Comparison of ENCODE assay signal across 8 cellular contexts in the genomic region with DNA sequence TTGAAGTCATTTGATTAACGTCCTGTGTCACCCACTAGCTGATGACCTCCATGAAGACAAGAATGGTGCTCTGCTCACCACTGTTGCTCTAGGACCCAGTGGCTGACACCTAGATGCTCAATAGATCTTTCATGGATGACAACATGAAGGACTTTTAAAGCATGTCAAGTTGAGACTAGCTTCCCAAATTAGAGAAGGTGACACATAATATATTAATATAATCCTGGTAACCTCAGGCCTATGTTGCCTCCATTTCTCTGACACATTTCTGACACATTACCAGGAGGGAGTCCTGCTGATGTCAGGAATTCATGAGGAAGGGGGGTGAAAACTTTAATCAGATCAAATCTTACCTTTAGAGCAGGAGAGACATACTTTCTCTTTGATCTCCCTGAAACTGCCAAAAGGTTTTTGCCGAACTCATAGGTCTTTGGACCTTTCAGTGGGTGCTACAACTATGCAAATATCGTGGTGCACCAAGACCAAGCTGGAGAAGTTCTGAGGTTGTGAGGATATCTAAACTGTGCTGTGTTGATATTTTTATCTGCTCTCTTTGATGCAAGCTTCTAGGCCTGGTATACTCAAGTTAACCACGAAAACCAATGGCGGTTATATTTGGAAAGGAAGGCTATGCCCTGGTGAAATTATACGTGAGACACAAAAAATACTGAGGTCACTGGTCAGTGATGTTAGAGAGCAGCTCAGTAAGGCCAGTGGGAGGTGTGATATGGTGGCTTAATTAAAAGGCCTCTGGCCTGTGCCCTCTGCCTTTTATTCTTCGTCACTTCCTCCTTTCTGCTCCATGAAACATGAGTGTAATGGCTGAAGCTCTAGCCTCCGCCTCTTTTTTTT. TPM values are rescaled to one million over a fixed set of nuclear protein-coding genes. Genes with fewer than 3 reads are reported as not detected.
DNase-seq lines count a peak whose midpoint lies in the region; ATAC-seq and TF ChIP-seq lines count a peak whose summit lies in the region.

No MANE protein-coding gene starts in this region.

- no peak for TF ChIP-seq CTCF in MM.1S (IDR thresholded peaks at IDR 0.05; ENCODE audit: low read length)
- no peak for TF ChIP-seq CTCF in nephron progenitor cell (IDR thresholded peaks at IDR 0.05)

- peaks cover 7% of the 10 kb centered on the region for H3K4me1 ChIP-seq in MM.1S (ENCODE audit: low read length)

- no peaks in the 10 kb centered on the region for H3K36me3 Mint-ChIP-seq in naive B cell
- no peaks in the 10 kb centered on the region for H3K36me3 Mint-ChIP-seq in nephron progenitor cell (ENCODE audit: low read depth)

- no peaks in the 10 kb centered on the region for H3K27me3 Mint-ChIP-seq in naive B cell
- peaks cover 5% of the 10 kb centered on the region for H3K27me3 Mint-ChIP-seq in nephron progenitor cell (ENCODE audit: low read depth, poor library complexity)

- H4K20me1 ChIP-seq in MM.1S (ENCODE audit: insufficient read depth, low read length): no peaks in the 10 kb centered on the region

- 0 out of 2 replicates have a peak overlapping the region, but pooled peaks have one; percentile 2 for H3K4me3 ChIP-seq in MM.1S (ENCODE audit: low read length)

- peaks cover 6% of the 10 kb centered on the region for H3F3A ChIP-seq in MM.1S (ENCODE audit: insufficient read depth, low read length)

- no peaks in the 10 kb centered on the region for H3K9me3 ChIP-seq in MM.1S (replicated peaks; ENCODE audit: insufficient read depth, low read length)

- H3K36me3 ChIP-seq in MM.1S (replicated peaks; ENCODE audit: insufficient read depth, low read length): no peaks in the 10 kb centered on the region

- DNase-seq in MM.1S (peak; percentile 95), naive B cell (peak; percentile 56), nephron progenitor cell (no peak), NCI-H69 (lab: John Stamatoyannopoulos, UW) (no peak), T1000 (lab: John Stamatoyannopoulos, UW) (no peak), D341Med (ENCODE audit: low spot score) (no peak)

- peaks cover 21 to 52% (median 29%) of the 10 kb centered on the region in 3 donors for H3K4me1 Mint-ChIP-seq in naive B cell
- peaks cover 21% of the 10 kb centered on the region for H3K4me1 Mint-ChIP-seq in nephron progenitor cell

- H3K27me3 ChIP-seq in MM.1S (replicated peaks; ENCODE audit: insufficient read depth, low read length): peaks cover 58% of the 10 kb centered on the region

- H3K9ac ChIP-seq in MM.1S (ENCODE audit: low read length): no peak overlapping the region

- H3K9me2 ChIP-seq in MM.1S (replicated peaks; ENCODE audit: insufficient read depth, low read length): no peaks in the 10 kb centered on the region

- H3K79me2 ChIP-seq in MM.1S (ENCODE audit: low read length): no peaks in the 10 kb centered on the region

- peak overlapping the region; percentile 41; the same call in 1 of the 2 replicates for H3K4me2 ChIP-seq in MM.1S (ENCODE audit: low read depth, low read length)

- H3K27ac Mint-ChIP-seq in naive B cell (peak overlapping the region; percentile 95 to 98 (median 98)), nephron progenitor cell (no peak overlapping the region)

- peak; percentile 96 for ATAC-seq in GM18907 (IDR thresholded peaks at IDR 0.05; ENCODE audit: unreplicated experiment)
- peak; percentile 95 for ATAC-seq in HG02610 (IDR thresholded peaks at IDR 0.05; ENCODE audit: unreplicated experiment)
- peak; percentile 84 to 86 for ATAC-seq in naive B cell (ENCODE audit: low read depth in 2 of 2)

- no peak overlapping the region for H2AFZ ChIP-seq in MM.1S (ENCODE audit: low read length)

- H3K4me3 Mint-ChIP-seq in naive B cell: peak overlapping the region; percentile 25 to 73 (median 64)
- H3K4me3 Mint-ChIP-seq in nephron progenitor cell: no peak overlapping the region

- peak overlapping the region; percentile 44; the same call in 1 of the 2 replicates for H3K27ac ChIP-seq in MM.1S (ENCODE audit: low read length)

- H3K9me3 Mint-ChIP-seq in naive B cell: peaks cover 0 to 2% (median 0%) of the 10 kb centered on the region in 7 donors
- H3K9me3 Mint-ChIP-seq in nephron progenitor cell: no peaks in the 10 kb centered on the region

RNA-seq across cellular contexts. Expression of gene AMPD3, which starts 13.2 kb away (rescaled TPM):
- 10 to 100 TPM; 20.2 to 35.5 (median 27.3) TPM for polyA plus RNA-seq in naive B cell (ENCODE audit: low read depth in 6 of 6)

Comparison
In these comparisons a context has a peak if more than half of its experiments do, and no peak if none do; other contexts are left out.
1. DNase-seq: peak in MM.1S (single experiment) and naive B cell (single experiment); none in nephron progenitor cell (single experiment), NCI-H69 (single experiment), T1000 (single experiment) and D341Med (single experiment).
2. Peak in every context shown above with its lines, with median percentiles within 50 percentile points of each other: ATAC-seq.